22 cellular contexts compared by ENCODE assay signal in genomic region chr3:14991148-14991742, GRCh38. TPM values are rescaled to one million over a fixed set of nuclear protein-coding genes. Genes with fewer than 3 reads are reported as not detected.
DNase-seq lines count a peak whose midpoint lies in the region; ATAC-seq and TF ChIP-seq lines count a peak whose summit lies in the region.
"Had no signal": no experiment of that assay in that cellular context is flagged by ENCODE, and none has a peak within 500 bp of the region (broad histone marks: within the 10 kb centered on the region; RNA-seq: fewer than 3 reads in every experiment).

No MANE protein-coding gene starts in this region.

- peaks cover 13% of the 10 kb centered on the region for H3K4me1 Mint-ChIP-seq in MCF 10A (ENCODE audit: insufficient read depth, unreplicated experiment)
- H3K4me1 Mint-ChIP-seq in immature natural killer cell, result peaks cover 56 to 87% of the 10 kb centered on the region in 2 donors

- no peak overlapping the region for H3K4me3 Mint-ChIP-seq in MCF 10A (ENCODE audit: unreplicated experiment)
- no peak overlapping the region for H3K4me3 Mint-ChIP-seq in immature natural killer cell
- H3K4me3 Mint-ChIP-seq: activated CD4-positive, alpha-beta T cell treated with anti-CD3 and anti-CD28 coated beads, Interleukin-2, amount 10 ng/mL, durations not matched to agents 7 days and 5 days; endodermal cell had no signal

- POLR2A ChIA-PET in MCF 10A (lab: Yijun Ruan, JAX), result no interaction called here

- no peak for TF ChIP-seq POLR2A in breast epithelium (IDR thresholded peaks at IDR 0.05)

- no peaks in the 10 kb centered on the region for H3K36me3 ChIP-seq in breast epithelium
- H3K36me3 ChIP-seq in NT2/D1 (ENCODE audit: insufficient read depth, insufficient read length, low read length), result no peaks in the 10 kb centered on the region
- no peaks in the 10 kb centered on the region for H3K36me3 ChIP-seq in upper lobe of right lung
- H3K36me3 ChIP-seq: upper lobe of left lung had no signal

- TF ChIP-seq CTCF in MCF 10A (IDR thresholded peaks at IDR 0.05; ENCODE audit: unreplicated experiment) (no peak), breast epithelium (IDR thresholded peaks at IDR 0.05) (no peak), upper lobe of right lung (IDR thresholded peaks at IDR 0.05) (no peak), GM13976 (IDR thresholded peaks at IDR 0.05; ENCODE audit: borderline replicate concordance, control extremely low read depth, extremely low read depth, insufficient read depth, missing control alignments) (no peak)

- H3K4me1 ChIP-seq in breast epithelium (peaks cover 0 to 12% of the 10 kb centered on the region in 2 donors), NT2/D1 (ENCODE audit: insufficient read depth, insufficient read length) (peaks cover 8% of the 10 kb centered on the region), upper lobe of right lung (peaks cover 15% of the 10 kb centered on the region)

- H3K27me3 ChIP-seq in breast epithelium (no peaks in the 10 kb centered on the region), NT2/D1 (ENCODE audit: insufficient read depth, insufficient read length) (no peaks in the 10 kb centered on the region), upper lobe of right lung (no peaks in the 10 kb centered on the region)
- H3K27me3 ChIP-seq: upper lobe of left lung had no signal

- H3K27ac Mint-ChIP-seq in MCF 10A (ENCODE audit: low read depth, unreplicated experiment) (peak overlapping the region; percentile 43), immature natural killer cell (peak overlapping the region in 4 of 6 donors; percentile 38 to 71 (median 57))
- H3K27ac Mint-ChIP-seq: activated CD4-positive, alpha-beta T cell treated with anti-CD3 and anti-CD28 coated beads, Interleukin-2, amount 10 ng/mL, durations not matched to agents 7 days and 5 days; activated naive CD4-positive, alpha-beta T cell treated with anti-CD3 and anti-CD28 coated beads, Interleukin-2, amount 50 U/mL, for 72 hours; endodermal cell had no signal

- no peak overlapping the region for H3K4me3 ChIP-seq in breast epithelium
- no peak overlapping the region for H3K4me3 ChIP-seq in NT2/D1 (ENCODE audit: insufficient read length, low read depth)
- H3K4me3 ChIP-seq in upper lobe of right lung, result no peak overlapping the region
- H3K4me3 ChIP-seq: GM12878, GM23248, psoas muscle, upper lobe of left lung had no signal

- H3K9me3 Mint-ChIP-seq in MCF 10A (ENCODE audit: unreplicated experiment) (no peaks in the 10 kb centered on the region), immature natural killer cell (no peaks in the 10 kb centered on the region)
- H3K9me3 Mint-ChIP-seq: activated CD4-positive, alpha-beta T cell treated with anti-CD3 and anti-CD28 coated beads, Interleukin-2, amount 10 ng/mL, durations not matched to agents 7 days and 5 days; activated naive CD4-positive, alpha-beta T cell treated with anti-CD3 and anti-CD28 coated beads, Interleukin-2, amount 50 U/mL, for 72 hours; endodermal cell had no signal

- H3K9ac ChIP-seq in NT2/D1 (ENCODE audit: insufficient read length, low read depth), result no peak overlapping the region
- H3K9ac ChIP-seq: GM23248, KMS-11, SK-N-SH had no signal

- H3K36me3 Mint-ChIP-seq in MCF 10A (ENCODE audit: insufficient read depth, unreplicated experiment), result peaks cover 24% of the 10 kb centered on the region
- H3K36me3 Mint-ChIP-seq in immature natural killer cell, result no peaks in the 10 kb centered on the region
- H3K36me3 Mint-ChIP-seq: activated naive CD4-positive, alpha-beta T cell treated with anti-CD3 and anti-CD28 coated beads, Interleukin-2, amount 50 U/mL, for 72 hours had no signal

- no peak for DNase-seq in MCF 10A (ENCODE audit: unreplicated experiment)
- no peak for DNase-seq in breast epithelium (ENCODE audit: low spot score in 2 of 2)
- peak; percentile 6 for DNase-seq in NT2/D1 (ENCODE audit: low read depth, low spot score)
- no peak for DNase-seq in immature natural killer cell
- no peak for DNase-seq in upper lobe of right lung
- DNase-seq in GM13976 (ENCODE audit: low spot score), result no peak
- DNase-seq in stimulated activated CD4-positive, alpha-beta T cell treated with anti-CD3 and anti-CD28 coated beads, Interleukin-4, amount 100 ng/mL, for 1 hour, result no peak
- DNase-seq: ACHN; activated CD4-positive, alpha-beta T cell treated with anti-CD3 and anti-CD28 coated beads, Interleukin-2, amount 10 ng/mL, durations not matched to agents 7 days and 5 days; left cardiac atrium; NCI-H1092; psoas muscle; SK-N-SH; stimulated activated CD4-positive, alpha-beta T cell treated with anti-CD3 and anti-CD28 coated beads, Interleukin-12 subunit alpha, Interleukin-12 subunit beta, amount 100 ng/mL, for 4 hours; stimulated activated naive CD4-positive, alpha-beta T cell treated with Interleukin-2 at 50 U/mL for 16 hours; upper lobe of left lung had no signal

- CTCF ChIA-PET in MCF 10A (lab: Yijun Ruan, JAX), result interaction anchor here (1.1 kb wide), 1 partner anchor 65 kb away, joined by 4 read pairs; no protein-coding TSS in a partner anchor

- H3K27ac ChIP-seq in breast epithelium (no peak overlapping the region), upper lobe of right lung (no peak overlapping the region)
- H3K27ac ChIP-seq: GM23248, KMS-11, upper lobe of left lung had no signal

- H3K27me3 Mint-ChIP-seq in MCF 10A (ENCODE audit: insufficient read depth, unreplicated experiment) (no peaks in the 10 kb centered on the region), immature natural killer cell (ENCODE audit: low read depth in 3 of 3) (no peaks in the 10 kb centered on the region)
- H3K27me3 Mint-ChIP-seq: activated CD4-positive, alpha-beta T cell treated with anti-CD3 and anti-CD28 coated beads, Interleukin-2, amount 10 ng/mL, durations not matched to agents 7 days and 5 days had no signal

- no peaks in the 10 kb centered on the region for H3K9me3 ChIP-seq in breast epithelium
- H3K9me3 ChIP-seq in NT2/D1 (ENCODE audit: insufficient read depth, low read length), result no peaks in the 10 kb centered on the region
- H3K9me3 ChIP-seq in upper lobe of right lung, result no peaks in the 10 kb centered on the region
- H3K9me3 ChIP-seq: psoas muscle, SK-N-SH, upper lobe of left lung had no signal

- ATAC-seq in upper lobe of right lung (peak; percentile 63), GM21360 (IDR thresholded peaks at IDR 0.05; ENCODE audit: unreplicated experiment) (no peak)
- ATAC-seq: activated naive CD4-positive, alpha-beta T cell treated with anti-CD3 and anti-CD28 coated beads, Interleukin-2, amount 50 U/mL, for 72 hours; GM12878 had no signal

- no TSS peak for BruUV-seq in MCF 10A (replicated peaks; lab: Mats Ljungman, UMichigan)

- in situ Hi-C loops in GM13976 (cut with MboI; ENCODE audit: low sequenced_read_pairs, unreplicated experiment), result no loop called here

- intact Hi-C loops in MCF 10A (cut with micrococcal nuclease), result no loop called here
- intact Hi-C loops in breast epithelium (cut with DNase I; ENCODE audit: low total_unique reads), result no loop called here
- intact Hi-C loops in upper lobe of right lung (cut with DNase I), result no loop called here

RNA-seq across cellular contexts. Expression of gene NR2C2, which starts 43.9 kb away (rescaled TPM):
- 42.4 and 45.2 TPM in 2 replicates for total RNA-seq in MCF 10A (2022)
- total RNA-seq in breast epithelium, result 10 to 100 TPM; 41.9 to 71.0 (median 52.8) TPM
- polyA plus RNA-seq in immature natural killer cell, result 10 to 100 TPM in 2 of 3 donors, 1 to 10 TPM in 1; 6.0 to 23.7 (median 10.5) TPM
- total RNA-seq in upper lobe of right lung, result 52.5 TPM
